Comparison of ENCODE assay signal across 1 cellular context in genomic region chr2:170905864-170906263, GRCh38.
TF ChIP-seq lines count a peak whose summit lies in the region.

No MANE protein-coding gene starts in this region.

TF ChIP-seq in GM23338, 12 proteins besides CTCF, POLR2A, EP300 and RAD21 (continued from another document):
- TF ChIP-seq ZNF462 (CRISPR knock-in tag; IDR thresholded peaks at IDR 0.05) (no peak), CREB1 (CRISPR knock-in tag; IDR thresholded peaks at IDR 0.05; ENCODE audit: low read depth) (no peak), REST (IDR thresholded peaks at IDR 0.05; ENCODE audit: unreplicated experiment) (no peak), EZH2phosphoT487 (IDR thresholded peaks at IDR 0.05; ENCODE audit: unreplicated experiment) (no peak), ZNF331 (CRISPR knock-in tag; IDR thresholded peaks at IDR 0.05; ENCODE audit: low read depth) (no peak)
TF ChIP-seq in GM23338: peak in this region for 0.
